8 cellular contexts compared by ENCODE assay signal in the genomic region with DNA sequence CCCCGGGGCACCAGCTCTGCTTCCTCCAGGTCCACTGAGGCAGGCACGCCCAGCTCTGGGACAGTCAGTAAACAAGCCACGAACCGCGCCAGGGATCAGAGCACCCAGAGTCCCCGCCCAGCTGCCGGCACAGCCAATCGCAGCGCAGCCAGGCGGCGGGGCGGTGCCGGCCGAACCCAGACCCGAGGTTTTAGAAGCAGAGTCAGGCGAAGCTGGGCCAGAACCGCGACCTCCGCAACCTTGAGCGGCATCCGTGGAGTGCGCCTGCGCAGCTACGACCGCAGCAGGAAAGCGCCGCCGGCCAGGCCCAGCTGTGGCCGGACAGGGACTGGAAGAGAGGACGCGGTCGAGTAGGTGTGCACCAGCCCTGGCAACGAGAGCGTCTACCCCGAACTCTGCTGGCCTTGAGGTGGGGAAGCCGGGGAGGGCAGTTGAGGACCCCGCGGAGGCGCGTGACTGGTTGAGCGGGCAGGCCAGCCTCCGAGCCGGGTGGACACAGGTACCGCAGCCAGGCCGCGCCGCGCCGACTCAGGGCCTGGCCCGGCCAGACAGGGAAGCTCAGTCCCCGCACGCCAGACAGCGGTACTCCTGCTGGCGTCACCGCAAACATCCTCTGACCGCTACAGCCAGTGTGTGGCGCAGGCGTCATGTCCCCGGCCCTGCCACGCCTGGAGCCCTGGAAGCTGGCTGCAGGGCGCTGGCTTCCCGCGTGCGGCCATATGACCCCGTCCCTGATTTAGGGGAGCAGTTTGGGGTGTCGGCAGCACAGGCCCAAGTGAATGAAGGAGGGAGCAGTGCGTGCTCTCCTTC.
DNase-seq lines count a peak whose midpoint lies in the region; ATAC-seq lines count a peak whose summit lies in the region.

A gene (plus strand): TSS at position 220 of the 810 bp plus-strand sequence. CDS start 1,485 bp downstream, outside the sequence.

- H3K27ac ChIP-seq in duodenal mucosa (ENCODE audit: low read depth, low read length), result peak within 1 kb of the TSS; percentile 86

- peaks cover 0 to 7% of the 10 kb centered on the region in 2 donors for H3K4me1 ChIP-seq in duodenal mucosa (ENCODE audit: control insufficient read depth in 1 of 2, insufficient read depth in 2 of 2, low read length in 2 of 2)

- peak within 1 kb of the TSS; percentile 79 to 84 for H3K4me3 ChIP-seq in duodenal mucosa (ENCODE audit: low read depth in 1 of 2, low read length in 2 of 2)

- ATAC-seq in GM19351 (IDR thresholded peaks at IDR 0.05; ENCODE audit: unreplicated experiment) (peak; percentile 74), HG03039 (IDR thresholded peaks at IDR 0.05; ENCODE audit: unreplicated experiment) (no peak), HG03342 (IDR thresholded peaks at IDR 0.05; ENCODE audit: unreplicated experiment) (no peak)

- no peaks in the 10 kb centered on the region for H3K27me3 ChIP-seq in duodenal mucosa (ENCODE audit: control insufficient read depth in 1 of 2, insufficient read depth in 2 of 2, low read length in 2 of 2)

- peaks cover 0 to 5% of the 10 kb centered on the region in 2 donors for H3K36me3 ChIP-seq in duodenal mucosa (ENCODE audit: control insufficient read depth in 1 of 2, insufficient read depth in 2 of 2, low read length in 2 of 2)

- DNase-seq in NCI-H226, result peak; percentile 84
- peak; percentile 57 to 66 for DNase-seq in activated CD4-positive, alpha-beta T cell treated with anti-CD3 and anti-CD28 coated beads, Interleukin-2, amount 50 U/mL, for 48 hours
- DNase-seq in left kidney (ENCODE audit: low read depth, low spot score), result peak; percentile 92
- peak; percentile 77 for DNase-seq in stimulated activated CD4-positive, alpha-beta T cell treated with anti-CD3 and anti-CD28 coated beads, Interleukin-15, amount 100 ng/mL, for 24 hours

- no peaks in the 10 kb centered on the region for H3K9me3 ChIP-seq in duodenal mucosa (ENCODE audit: control insufficient read depth in 1 of 2, low read length in 2 of 2)

- H3K9ac ChIP-seq in duodenal mucosa (ENCODE audit: low read depth in 1 of 2, low read length in 2 of 2), result peak within 1 kb of the TSS; percentile 66 to 82
